8 cellular contexts compared by ENCODE assay signal in genomic region chr16:29811170-29811895, GRCh38. TPM values are rescaled to one million over a fixed set of nuclear protein-coding genes. Genes with fewer than 3 reads are reported as not detected.
DNase-seq lines count a peak whose midpoint lies in the region; ATAC-seq lines count a peak whose summit lies in the region.

No MANE protein-coding gene starts in this region.

- intact Hi-C loops in left colon (cut with DNase I, micrococcal nuclease), result no loop called here

- H3K9ac ChIP-seq in ES-I3 (ENCODE audit: low read depth, low read length), result peak overlapping the region; percentile 68

- H3K36me3 ChIP-seq in ES-I3 (ENCODE audit: insufficient read depth, low read length), result no peaks in the 10 kb centered on the region

- peak; percentile 36 for ATAC-seq in HG02884 (IDR thresholded peaks at IDR 0.05; ENCODE audit: unreplicated experiment)
- ATAC-seq in activated CD4-positive, CD25-positive, alpha-beta regulatory T cell treated with anti-CD3 and anti-CD28 coated beads, Interleukin-2, amount 50 U/mL, for 24 hours, result peak; percentile 30 to 41
- ATAC-seq in left colon, result peak; percentile 55

- no peaks in the 10 kb centered on the region for H3K9me3 ChIP-seq in ES-I3 (ENCODE audit: control insufficient read depth, insufficient read depth, low read length)

- DNase-seq in NCI-H345 (lab: John Stamatoyannopoulos, UW), result peak; percentile 97
- DNase-seq in dermis blood vessel endothelial cell, result peak; percentile 96
- peak; percentile 95 to 98 for DNase-seq in left colon
- DNase-seq in stimulated activated CD4-positive, alpha-beta T cell treated with anti-CD3 and anti-CD28 coated beads, Interleukin-15, amount 100 ng/mL, for 1 hour (ENCODE audit: low read depth in 1 of 2, low spot score in 1 of 2), result peak; percentile 37 to 51
- DNase-seq in GF-D8 (lab: John Stamatoyannopoulos, UW), result no peak

- peaks cover 15% of the 10 kb centered on the region for H3K4me1 ChIP-seq in ES-I3 (ENCODE audit: insufficient read depth, low read length)

RNA-seq across cellular contexts. Expression of gene PRRT2, which starts 0.7 kb away (rescaled TPM):
- total RNA-seq in dermis blood vessel endothelial cell, result 0.68 TPM in 1 of 2 replicates, not detected in the other
- 1 to 10 TPM; 1.3 to 2.0 TPM for total RNA-seq in left colon

RNA-seq across cellular contexts. Expression of gene PAGR1, which starts 4.6 kb away (rescaled TPM):
- total RNA-seq in dermis blood vessel endothelial cell (23.5 and 30.1 TPM in 2 replicates), left colon (10 to 100 TPM; 16.8 to 17.4 TPM)

RNA-seq across cellular contexts. Expression of gene MAZ, which starts 5.0 kb away (rescaled TPM):
- total RNA-seq in dermis blood vessel endothelial cell (130 and 265 TPM in 2 replicates), left colon (100 to 1,000 TPM; 252 to 365 TPM)

RNA-seq across cellular contexts. Expression of gene MVP, which starts 8.9 kb away (rescaled TPM):
- 222 and 262 TPM in 2 replicates for total RNA-seq in dermis blood vessel endothelial cell
- total RNA-seq in left colon, result 100 to 1,000 TPM; 467 to 578 TPM

RNA-seq across cellular contexts. Expression of gene KIF22, which starts 20.8 kb away (rescaled TPM):
- total RNA-seq in dermis blood vessel endothelial cell, result 26.7 and 76.9 TPM in 2 replicates
- 10 to 100 TPM; 53.0 to 55.2 TPM for total RNA-seq in left colon
